Comparison of ENCODE assay signal across 8 cellular contexts in the genomic region with DNA sequence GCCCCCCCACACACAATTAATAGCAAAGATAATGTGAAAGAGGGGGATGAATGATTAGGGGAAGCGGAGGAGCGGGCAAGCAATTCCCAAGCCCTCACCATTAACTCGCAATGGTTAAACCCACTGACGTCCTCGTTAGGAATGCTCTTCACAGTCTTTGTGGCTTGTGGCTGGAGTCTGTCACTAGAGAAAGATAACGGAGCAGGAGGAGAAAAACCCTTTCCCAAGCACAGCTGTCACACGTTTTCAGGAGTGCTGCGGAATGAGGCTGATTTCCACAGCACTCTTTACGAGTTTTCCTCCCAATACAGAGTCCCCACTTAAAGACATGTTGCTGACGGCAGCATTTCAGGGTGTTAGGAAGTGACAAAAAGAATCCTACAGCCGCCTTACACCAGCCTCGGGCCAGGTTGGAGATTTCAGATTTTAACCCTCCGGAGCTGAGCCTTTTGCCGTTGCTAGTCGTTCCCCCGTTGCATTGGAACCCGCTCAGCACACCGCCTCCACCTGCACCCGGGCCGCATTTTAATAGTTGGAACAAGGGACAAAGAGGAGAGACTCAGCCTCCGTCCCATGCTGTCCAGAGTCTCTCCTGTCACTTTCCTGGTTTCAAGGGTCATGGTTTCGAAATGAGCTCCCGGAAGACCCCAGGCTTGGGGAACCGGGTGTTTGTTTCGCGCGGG.
A peak's percentile ranks its signal among the peaks of the same experiment; 100 is the strongest.
DNase-seq lines count a peak whose midpoint lies in the region; ATAC-seq lines count a peak whose summit lies in the region.

No MANE protein-coding gene starts in this region.

- no peak overlapping the region for H3K27ac ChIP-seq in skeletal muscle tissue (ENCODE audit: low read depth, low read length)

- H3K4me1 ChIP-seq in skeletal muscle tissue (ENCODE audit: control insufficient read depth in 3 of 3, insufficient read depth in 3 of 3, low read length in 3 of 3), result peaks cover 0 to 5% (median 2%) of the 10 kb centered on the region in 3 donors

- H3K9ac ChIP-seq in skeletal muscle tissue (ENCODE audit: low read depth in 1 of 3, low read length in 3 of 3), result no peak overlapping the region

- H3K4me3 Mint-ChIP-seq in stimulated activated naive CD8-positive, alpha-beta T cell treated with anti-CD3 and anti-CD28 coated beads, Interleukin-15, Interleukin-2, amounts not matched to agents 100 ng/mL and 50 ng/mL, for 24 hours, result peak overlapping the region; percentile 62
- H3K4me3 Mint-ChIP-seq in activated T-helper 17 cell treated with anti-CD3 and anti-CD28 coated beads, Interleukin-2, amount 50 U/mL, for 72 hours, result peak overlapping the region; percentile 43

- no peaks in the 10 kb centered on the region for H3K36me3 ChIP-seq in skeletal muscle tissue (ENCODE audit: control insufficient read depth in 3 of 3, insufficient read depth in 3 of 3, low read length in 3 of 3)

- no peaks in the 10 kb centered on the region for H3K9me3 ChIP-seq in skeletal muscle tissue (ENCODE audit: control insufficient read depth in 3 of 3, low read length in 3 of 3)

- no peak for ATAC-seq in stimulated activated naive CD8-positive, alpha-beta T cell treated with anti-CD3 and anti-CD28 coated beads, Interleukin-15, Interleukin-2, amounts not matched to agents 100 U/mL and 50 U/mL, for 24 hours
- no peak for ATAC-seq in activated T-helper 17 cell treated with anti-CD3 and anti-CD28 coated beads, Interleukin-2, amount 50 U/mL, for 72 hours (replicated peaks)
- ATAC-seq in GM18868 (IDR thresholded peaks at IDR 0.05; ENCODE audit: unreplicated experiment) (no peak), HG02870 (IDR thresholded peaks at IDR 0.05; ENCODE audit: unreplicated experiment) (no peak)

- peak overlapping the region; percentile 60 for H3K4me3 ChIP-seq in iPS-11a (ENCODE audit: low read depth, low read length)
- peak overlapping the region; percentile 33 to 54 (median 41) for H3K4me3 ChIP-seq in skeletal muscle tissue (ENCODE audit: low read length in 3 of 3)

- no peaks in the 10 kb centered on the region for H3K4me1 Mint-ChIP-seq in stimulated activated naive CD8-positive, alpha-beta T cell treated with anti-CD3 and anti-CD28 coated beads, Interleukin-15, Interleukin-2, amounts not matched to agents 100 ng/mL and 50 ng/mL, for 24 hours (ENCODE audit: low read depth)
- H3K4me1 Mint-ChIP-seq in activated T-helper 17 cell treated with anti-CD3 and anti-CD28 coated beads, Interleukin-2, amount 50 U/mL, for 72 hours, result no peaks in the 10 kb centered on the region

- H3K27me3 Mint-ChIP-seq in stimulated activated naive CD8-positive, alpha-beta T cell treated with anti-CD3 and anti-CD28 coated beads, Interleukin-15, Interleukin-2, amounts not matched to agents 100 ng/mL and 50 ng/mL, for 24 hours, result peaks cover 21% of the 10 kb centered on the region
- peaks cover 23% of the 10 kb centered on the region for H3K27me3 Mint-ChIP-seq in activated T-helper 17 cell treated with anti-CD3 and anti-CD28 coated beads, Interleukin-2, amount 50 U/mL, for 72 hours

- H3K27ac Mint-ChIP-seq in stimulated activated naive CD8-positive, alpha-beta T cell treated with anti-CD3 and anti-CD28 coated beads, Interleukin-15, Interleukin-2, amounts not matched to agents 100 ng/mL and 50 ng/mL, for 24 hours, result no peak overlapping the region
- no peak overlapping the region for H3K27ac Mint-ChIP-seq in activated T-helper 17 cell treated with anti-CD3 and anti-CD28 coated beads, Interleukin-2, amount 50 U/mL, for 72 hours

- no peak for DNase-seq in stimulated activated naive CD8-positive, alpha-beta T cell treated with anti-CD3 and anti-CD28 coated beads, Interleukin-15, Interleukin-2, amounts not matched to agents 100 U/mL and 50 U/mL, for 24 hours
- DNase-seq in DMS153 treated with DMSO at 0.1 percent for 48 hours (lab: John Stamatoyannopoulos, UW; ENCODE audit: unreplicated experiment), result no peak

- H3K27me3 ChIP-seq in skeletal muscle tissue (ENCODE audit: control insufficient read depth in 3 of 3, insufficient read depth in 3 of 3, low read length in 3 of 3), result peaks cover 0 to 48% (median 0%) of the 10 kb centered on the region in 3 donors

- no peaks in the 10 kb centered on the region for H3K36me3 Mint-ChIP-seq in stimulated activated naive CD8-positive, alpha-beta T cell treated with anti-CD3 and anti-CD28 coated beads, Interleukin-15, Interleukin-2, amounts not matched to agents 100 ng/mL and 50 ng/mL, for 24 hours (ENCODE audit: low read depth)
- H3K36me3 Mint-ChIP-seq in activated T-helper 17 cell treated with anti-CD3 and anti-CD28 coated beads, Interleukin-2, amount 50 U/mL, for 72 hours (ENCODE audit: low read depth), result no peaks in the 10 kb centered on the region

- no peaks in the 10 kb centered on the region for H3K9me3 Mint-ChIP-seq in stimulated activated naive CD8-positive, alpha-beta T cell treated with anti-CD3 and anti-CD28 coated beads, Interleukin-15, Interleukin-2, amounts not matched to agents 100 ng/mL and 50 ng/mL, for 24 hours
- no peaks in the 10 kb centered on the region for H3K9me3 Mint-ChIP-seq in activated T-helper 17 cell treated with anti-CD3 and anti-CD28 coated beads, Interleukin-2, amount 50 U/mL, for 72 hours
